In the genomic region with DNA sequence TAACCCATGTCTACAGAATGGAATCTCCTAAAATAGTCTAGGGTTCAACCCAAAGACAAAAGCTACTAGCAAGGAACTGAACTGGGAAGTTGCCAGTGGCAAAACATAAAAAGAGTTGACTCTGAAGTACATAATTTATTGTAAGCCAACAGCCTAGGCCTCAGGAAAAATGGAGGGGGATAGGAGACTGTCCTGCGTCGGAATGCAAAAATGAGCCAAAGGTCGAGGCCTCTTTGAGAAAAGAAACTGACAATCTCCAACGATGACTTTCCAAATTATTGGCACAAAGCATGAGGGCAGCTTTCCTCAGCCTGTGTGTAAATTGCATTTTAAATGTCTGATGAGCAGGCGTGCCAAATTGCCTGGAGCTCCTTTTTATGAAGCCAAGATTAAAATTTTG, we compare ENCODE assay signal across 1 cellular context.
TF ChIP-seq lines count a peak whose summit lies in the region.

No MANE protein-coding gene starts in this region.

TF ChIP-seq in neural cell, 6 proteins besides CTCF, POLR2A, EP300 and RAD21 (continued from another document):
- no peak for TF ChIP-seq REST (IDR thresholded peaks at IDR 0.05; ENCODE audit: borderline replicate concordance)
